1 cellular context compared by ENCODE assay signal in genomic region chr1:30757976-30758688, GRCh38.
TF ChIP-seq lines count a peak whose summit lies in the region.

No MANE protein-coding gene starts in this region.

TF ChIP-seq in K562, 482 proteins besides CTCF, POLR2A, EP300 and RAD21 (continues in another document):
- no peak for TF ChIP-seq NUFIP1 (IDR thresholded peaks at IDR 0.05; ENCODE audit: partially characterized antibody)
- TF ChIP-seq ZBTB40 (IDR thresholded peaks at IDR 0.05) = no peak
- TF ChIP-seq ZBTB40 (CRISPR knock-in tag; IDR thresholded peaks at IDR 0.05) = no peak
- no peak for TF ChIP-seq PREB (CRISPR knock-in tag; IDR thresholded peaks at IDR 0.05)
- no peak for TF ChIP-seq LARP7 (IDR thresholded peaks at IDR 0.05)
- peak; percentile 89 for TF ChIP-seq ADNP (tag; IDR thresholded peaks at IDR 0.05)
- TF ChIP-seq ZBTB17 (CRISPR knock-in tag; IDR thresholded peaks at IDR 0.05) = no peak
- peak; percentile 89 for TF ChIP-seq RBM25 (IDR thresholded peaks at IDR 0.05; ENCODE audit: low read depth, low read length, severe bottlenecking)
- no peak for TF ChIP-seq STAG1 (CRISPR knock-in tag; IDR thresholded peaks at IDR 0.05; ENCODE audit: borderline replicate concordance)
- TF ChIP-seq CEBPB (tag; IDR thresholded peaks at IDR 0.05) = no peak
- no peak for TF ChIP-seq ZEB2 (IDR thresholded peaks at IDR 0.05)
- no peak for TF ChIP-seq PCBP1 (IDR thresholded peaks at IDR 0.05; ENCODE audit: low read depth, low read length, poor library complexity, severe bottlenecking)
- TF ChIP-seq ZNF143 (CRISPR knock-in tag; IDR thresholded peaks at IDR 0.05) = no peak
- TF ChIP-seq RBBP5 (IDR thresholded peaks at IDR 0.05; ENCODE audit: borderline replicate concordance, insufficient read depth, low read length, poor library complexity, severe bottlenecking) = no peak
- TF ChIP-seq SNAPC5 (CRISPR knock-in tag; IDR thresholded peaks at IDR 0.05) = no peak
- TF ChIP-seq BRD4 (IDR thresholded peaks at IDR 0.05) = peak; percentile 16; the same call in 1 of the 2 replicates
- TF ChIP-seq PHF8 (IDR thresholded peaks at IDR 0.05; ENCODE audit: borderline replicate concordance, low read length) = no peak
- no peak for TF ChIP-seq RFX7 (CRISPR knock-in tag; IDR thresholded peaks at IDR 0.05)
- no peak for TF ChIP-seq SP2 (IDR thresholded peaks at IDR 0.05; ENCODE audit: extremely low read depth, low read depth, low read length, poor library complexity, severe bottlenecking)
- no peak for TF ChIP-seq TRIM25 (IDR thresholded peaks at IDR 0.05; ENCODE audit: borderline replicate concordance)
- TF ChIP-seq ZFP36 (IDR thresholded peaks at IDR 0.05; ENCODE audit: low read depth, low read length, partially characterized antibody) = peak; percentile 81
- 0 out of 2 replicates have a peak, but pooled peaks have one; percentile 4 for TF ChIP-seq SP1 (CRISPR knock-in tag; IDR thresholded peaks at IDR 0.05)
- TF ChIP-seq NKRF (IDR thresholded peaks at IDR 0.05; ENCODE audit: borderline replicate concordance) = no peak
- TF ChIP-seq RCOR1 (IDR thresholded peaks at IDR 0.05; ENCODE audit: borderline replicate concordance in 1 of 2, low read depth in 2 of 2, low read length in 2 of 2) = peak in 1 of 2 experiments; percentile 65; a peak in 2 of 4 replicates
- no peak for TF ChIP-seq JUN (IDR thresholded peaks at IDR 0.05; ENCODE audit: borderline replicate concordance, low read depth, low read length)
- no peak for TF ChIP-seq JUN (CRISPR knock-in tag; IDR thresholded peaks at IDR 0.05; ENCODE audit: borderline replicate concordance)
- TF ChIP-seq XRCC5 (IDR thresholded peaks at IDR 0.05; ENCODE audit: low read depth, low read length) = no peak
- TF ChIP-seq CEBPZ (IDR thresholded peaks at IDR 0.05; ENCODE audit: borderline replicate concordance, low read depth, low read length) = no peak
- no peak for TF ChIP-seq STAT5B (CRISPR knock-in tag; IDR thresholded peaks at IDR 0.05)
- TF ChIP-seq ELK1 (CRISPR knock-in tag; IDR thresholded peaks at IDR 0.05) = no peak
- no peak for TF ChIP-seq HNRNPH1 (optimal IDR thresholded peaks at IDR 0.05; ENCODE audit: low read depth, low read length)
- no peak for TF ChIP-seq CCAR2 (IDR thresholded peaks at IDR 0.05; ENCODE audit: low read depth, low read length)
- TF ChIP-seq DNMT1 (IDR thresholded peaks at IDR 0.05) = no peak
- 0 out of 2 replicates have a peak, but pooled peaks have one; percentile 43 for TF ChIP-seq PTBP1 (IDR thresholded peaks at IDR 0.05; ENCODE audit: low read depth, low read length)
- TF ChIP-seq NELFE (IDR thresholded peaks at IDR 0.05; ENCODE audit: insufficient read depth, insufficient read length) = no peak
- TF ChIP-seq FOXM1 (IDR thresholded peaks at IDR 0.05; ENCODE audit: low read depth) = no peak
- no peak for TF ChIP-seq FOXM1 (CRISPR knock-in tag; IDR thresholded peaks at IDR 0.05; ENCODE audit: low read depth)
- TF ChIP-seq ZNF316 (IDR thresholded peaks at IDR 0.05) = no peak
- no peak for TF ChIP-seq HIVEP1 (CRISPR knock-in tag; IDR thresholded peaks at IDR 0.05)
- TF ChIP-seq ZNF24 (IDR thresholded peaks at IDR 0.05) = no peak
- TF ChIP-seq TCF7 (IDR thresholded peaks at IDR 0.05; ENCODE audit: borderline replicate concordance) = no peak
- no peak for TF ChIP-seq ZBTB1 (CRISPR knock-in tag; IDR thresholded peaks at IDR 0.05; ENCODE audit: borderline replicate concordance, low read depth)
- TF ChIP-seq ZNF347 (CRISPR knock-in tag; IDR thresholded peaks at IDR 0.05; ENCODE audit: low read depth) = no peak
- peak; percentile 23 for TF ChIP-seq CHD1 (IDR thresholded peaks at IDR 0.05; ENCODE audit: low read length)
- TF ChIP-seq ZNF134 (CRISPR knock-in tag; conservative IDR thresholded peaks at IDR 0.05) = no peak
- TF ChIP-seq BCOR (IDR thresholded peaks at IDR 0.05) = peak; percentile 99
- no peak for TF ChIP-seq ID3 (CRISPR knock-in tag; IDR thresholded peaks at IDR 0.05)
- peak; percentile 72; the same call in 1 of the 2 replicates for TF ChIP-seq ID3 (tag; IDR thresholded peaks at IDR 0.05)
- no peak for TF ChIP-seq ZZZ3 (IDR thresholded peaks at IDR 0.05)
- no peak for TF ChIP-seq ZNF3 (CRISPR knock-in tag; IDR thresholded peaks at IDR 0.05)
- TF ChIP-seq KDM1A (IDR thresholded peaks at IDR 0.05) = peak; percentile 87 to 93
- no peak for TF ChIP-seq ELF1 (tag; IDR thresholded peaks at IDR 0.05)
